ENCODE assay signal across 1 cellular context in genomic region chr2:9335322-9335754, GRCh38.
TF ChIP-seq lines count a peak whose summit lies in the region.

No MANE protein-coding gene starts in this region.

TF ChIP-seq in HepG2, 621 proteins besides CTCF, POLR2A, EP300 and RAD21 (continued from another document):
- TF ChIP-seq, protein P1, sequence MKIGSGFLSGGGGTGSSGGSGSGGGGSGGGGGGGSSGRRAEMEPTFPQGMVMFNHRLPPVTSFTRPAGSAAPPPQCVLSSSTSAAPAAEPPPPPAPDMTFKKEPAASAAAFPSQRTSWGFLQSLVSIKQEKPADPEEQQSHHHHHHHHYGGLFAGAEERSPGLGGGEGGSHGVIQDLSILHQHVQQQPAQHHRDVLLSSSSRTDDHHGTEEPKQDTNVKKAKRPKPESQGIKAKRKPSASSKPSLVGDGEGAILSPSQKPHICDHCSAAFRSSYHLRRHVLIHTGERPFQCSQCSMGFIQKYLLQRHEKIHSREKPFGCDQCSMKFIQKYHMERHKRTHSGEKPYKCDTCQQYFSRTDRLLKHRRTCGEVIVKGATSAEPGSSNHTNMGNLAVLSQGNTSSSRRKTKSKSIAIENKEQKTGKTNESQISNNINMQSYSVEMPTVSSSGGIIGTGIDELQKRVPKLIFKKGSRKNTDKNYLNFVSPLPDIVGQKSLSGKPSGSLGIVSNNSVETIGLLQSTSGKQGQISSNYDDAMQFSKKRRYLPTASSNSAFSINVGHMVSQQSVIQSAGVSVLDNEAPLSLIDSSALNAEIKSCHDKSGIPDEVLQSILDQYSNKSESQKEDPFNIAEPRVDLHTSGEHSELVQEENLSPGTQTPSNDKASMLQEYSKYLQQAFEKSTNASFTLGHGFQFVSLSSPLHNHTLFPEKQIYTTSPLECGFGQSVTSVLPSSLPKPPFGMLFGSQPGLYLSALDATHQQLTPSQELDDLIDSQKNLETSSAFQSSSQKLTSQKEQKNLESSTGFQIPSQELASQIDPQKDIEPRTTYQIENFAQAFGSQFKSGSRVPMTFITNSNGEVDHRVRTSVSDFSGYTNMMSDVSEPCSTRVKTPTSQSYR (CRISPR knock-in tag; IDR thresholded peaks at IDR 0.05; ENCODE audit: borderline replicate concordance) = 0 out of 2 replicates have a peak, but pooled peaks have one; percentile 9
- TF ChIP-seq ZNF143 (CRISPR knock-in tag; IDR thresholded peaks at IDR 0.05) (no peak), ZNF639 (CRISPR knock-in tag; conservative IDR thresholded peaks at IDR 0.05) (no peak), ZNF563 (CRISPR knock-in tag; IDR thresholded peaks at IDR 0.05) (no peak), CSRNP2 (CRISPR knock-in tag; conservative IDR thresholded peaks at IDR 0.05; ENCODE audit: low read depth) (no peak), ZBTB40 (IDR thresholded peaks at IDR 0.05) (no peak), ZBTB40 (CRISPR knock-in tag; IDR thresholded peaks at IDR 0.05) (no peak), DRAP1 (CRISPR knock-in tag; IDR thresholded peaks at IDR 0.05) (peak; percentile 65), CEBPG (CRISPR knock-in tag; IDR thresholded peaks at IDR 0.05) (peak; percentile 61), POGZ (CRISPR knock-in tag; IDR thresholded peaks at IDR 0.05) (no peak), ZNF343 (CRISPR knock-in tag; IDR thresholded peaks at IDR 0.05) (no peak), HES4 (CRISPR knock-in tag; IDR thresholded peaks at IDR 0.05; ENCODE audit: borderline replicate concordance) (no peak), ZNF121 (CRISPR knock-in tag; IDR thresholded peaks at IDR 0.05) (no peak), AHR (CRISPR knock-in tag; IDR thresholded peaks at IDR 0.05) (no peak)
- TF ChIP-seq, protein P2, sequence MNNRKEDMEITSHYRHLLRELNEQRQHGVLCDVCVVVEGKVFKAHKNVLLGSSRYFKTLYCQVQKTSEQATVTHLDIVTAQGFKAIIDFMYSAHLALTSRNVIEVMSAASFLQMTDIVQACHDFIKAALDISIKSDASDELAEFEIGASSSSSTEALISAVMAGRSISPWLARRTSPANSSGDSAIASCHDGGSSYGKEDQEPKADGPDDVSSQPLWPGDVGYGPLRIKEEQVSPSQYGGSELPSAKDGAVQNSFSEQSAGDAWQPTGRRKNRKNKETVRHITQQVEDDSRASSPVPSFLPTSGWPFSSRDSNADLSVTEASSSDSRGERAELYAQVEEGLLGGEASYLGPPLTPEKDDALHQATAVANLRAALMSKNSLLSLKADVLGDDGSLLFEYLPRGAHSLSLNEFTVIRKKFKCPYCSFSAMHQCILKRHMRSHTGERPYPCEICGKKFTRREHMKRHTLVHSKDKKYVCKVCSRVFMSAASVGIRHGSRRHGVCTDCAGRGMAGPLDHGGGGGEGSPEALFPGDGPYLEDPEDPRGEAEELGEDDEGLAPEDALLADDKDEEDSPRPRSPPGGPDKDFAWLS (CRISPR knock-in tag; IDR thresholded peaks at IDR 0.05; ENCODE audit: borderline replicate concordance) = no peak
- TF ChIP-seq, protein P3, sequence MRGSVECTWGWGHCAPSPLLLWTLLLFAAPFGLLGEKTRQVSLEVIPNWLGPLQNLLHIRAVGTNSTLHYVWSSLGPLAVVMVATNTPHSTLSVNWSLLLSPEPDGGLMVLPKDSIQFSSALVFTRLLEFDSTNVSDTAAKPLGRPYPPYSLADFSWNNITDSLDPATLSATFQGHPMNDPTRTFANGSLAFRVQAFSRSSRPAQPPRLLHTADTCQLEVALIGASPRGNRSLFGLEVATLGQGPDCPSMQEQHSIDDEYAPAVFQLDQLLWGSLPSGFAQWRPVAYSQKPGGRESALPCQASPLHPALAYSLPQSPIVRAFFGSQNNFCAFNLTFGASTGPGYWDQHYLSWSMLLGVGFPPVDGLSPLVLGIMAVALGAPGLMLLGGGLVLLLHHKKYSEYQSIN (CRISPR knock-in tag; IDR thresholded peaks at IDR 0.05; ENCODE audit: borderline replicate concordance) = no peak
